ENCODE assay signal across 1 cellular context in genomic region chr9:75455444-75455921, GRCh38.
TF ChIP-seq lines count a peak whose summit lies in the region.

No MANE protein-coding gene starts in this region.

TF ChIP-seq in HepG2, 621 proteins besides CTCF, POLR2A, EP300 and RAD21 (continued from another document):
- TF ChIP-seq ZHX1 (CRISPR knock-in tag; IDR thresholded peaks at IDR 0.05; ENCODE audit: low read depth) (no peak), ERF (CRISPR knock-in tag; IDR thresholded peaks at IDR 0.05) (no peak), CENPBD1 (CRISPR knock-in tag; IDR thresholded peaks at IDR 0.05; ENCODE audit: borderline replicate concordance, low read depth) (no peak), FOXA1 (IDR thresholded peaks at IDR 0.05) (no peak), FOXA1 (CRISPR knock-in tag; IDR thresholded peaks at IDR 0.05) (no peak), CREM (IDR thresholded peaks at IDR 0.05) (no peak), CREM (CRISPR knock-in tag; IDR thresholded peaks at IDR 0.05) (no peak)
